In the genomic region with DNA sequence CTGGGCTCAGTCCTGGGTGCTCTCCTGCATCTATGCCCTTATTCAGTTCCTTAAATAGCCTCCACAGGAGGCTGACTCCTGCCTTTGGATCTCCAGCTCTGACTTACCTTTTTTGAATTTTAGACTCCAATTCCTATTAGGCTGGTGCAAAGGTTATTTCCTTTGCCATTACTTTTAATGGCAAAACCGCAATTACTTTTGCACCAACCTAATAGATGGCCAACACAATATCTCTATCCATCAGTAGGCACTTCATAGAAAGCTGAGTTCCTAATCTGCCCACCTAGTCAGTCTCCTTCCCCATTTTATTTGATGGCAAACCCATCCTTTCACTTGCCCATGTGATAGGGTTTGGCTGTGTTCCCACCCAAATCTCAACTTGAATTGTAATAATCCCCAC, we compare ENCODE assay signal across 31 cellular contexts.
"Had no signal": no experiment of that assay in that cellular context is flagged by ENCODE, and none has a peak within 500 bp of the region (broad histone marks: within the 10 kb centered on the region; RNA-seq: fewer than 3 reads in every experiment).

No MANE protein-coding gene starts in this region.

- H3K4me3 ChIP-seq: MG63, Peyer's patch, SJSA1 had no signal

- H3K9me3 ChIP-seq: MG63, Peyer's patch, SJSA1, SK-N-SH had no signal

- H3K27ac ChIP-seq: Peyer's patch, SJSA1 had no signal

- H3K27me3 ChIP-seq: Peyer's patch had no signal

- DNase-seq: Kasumi-1, MG63, NCI-H1048, NCI-H1092 treated with DMSO at 0.1 percent for 48 hours, NCI-H1105 treated with DMSO at 0.1 percent for 48 hours, NCI-H1417, NCI-H1436, NCI-H146, NCI-H1694, NCI-H187, NCI-H1930, NCI-H2029 treated with DMSO at 0.1 percent for 48 hours, NCI-H2081 treated with DMSO at 0.1 percent for 48 hours, NCI-H2107, NCI-H2171, NCI-H226, NCI-H446 treated with DMSO at 0.1 percent for 48 hours, NCI-H510A, NCI-H524, NCI-H526, NCI-H69, NCI-H748 treated with DMSO at 0.1 percent for 48 hours, NCI-H82, Peyer's patch, Right ventricle myocardium superior, RPMI8226, SHP77 treated with DMSO at 0.1 percent for 48 hours, SK-N-SH, SW 1271, T-helper 1 cell had no signal

- H3K4me2 ChIP-seq: SK-N-SH had no signal

- H3K36me3 ChIP-seq: MG63, Peyer's patch, SJSA1 had no signal

- H3K4me1 ChIP-seq: Peyer's patch, SJSA1 had no signal

- H3K9ac ChIP-seq: SK-N-SH had no signal
